21 cellular contexts compared by ENCODE assay signal in genomic region chr21:32381571-32381970, GRCh38. TPM values are rescaled to one million over a fixed set of nuclear protein-coding genes. Genes with fewer than 3 reads are reported as not detected.
DNase-seq lines count a peak whose midpoint lies in the region; ATAC-seq and TF ChIP-seq lines count a peak whose summit lies in the region.
"Had no signal": no experiment of that assay in that cellular context is flagged by ENCODE, and none has a peak within 500 bp of the region (broad histone marks: within the 10 kb centered on the region; RNA-seq: fewer than 3 reads in every experiment).

No MANE protein-coding gene starts in this region.

- no peak overlapping the region for H2AFZ ChIP-seq in osteoblast (ENCODE audit: low read length)
- H2AFZ ChIP-seq in H9 (ENCODE audit: low read length), result no peak overlapping the region

- H3K27ac ChIP-seq in RWPE2 (ENCODE audit: poor library complexity, severe bottlenecking), result peak overlapping the region; percentile 87
- H3K27ac ChIP-seq in coronary artery, result peak overlapping the region; percentile 31 to 56
- peak overlapping the region; percentile 92 for H3K27ac ChIP-seq in osteoblast (ENCODE audit: low read depth, low read length)
- H3K27ac ChIP-seq in uterus, result peak overlapping the region; percentile 92 to 99
- no peak overlapping the region for H3K27ac ChIP-seq in H9 (ENCODE audit: insufficient read length, low read depth, low read length)
- H3K27ac ChIP-seq: psoas muscle had no signal

- no peaks in the 10 kb centered on the region for H3K79me1 ChIP-seq in H9 (ENCODE audit: insufficient read depth, low read depth, low read length, poor library complexity, severe bottlenecking)

- TF ChIP-seq CTCF in RWPE2 (IDR thresholded peaks at IDR 0.05; ENCODE audit: poor library complexity, severe bottlenecking) (no peak), coronary artery (IDR thresholded peaks at IDR 0.05) (no peak), osteoblast (IDR thresholded peaks at IDR 0.05; ENCODE audit: extremely low read depth, low read depth, low read length) (no peak), uterus (IDR thresholded peaks at IDR 0.05) (no peak), H9 (conservative IDR thresholded peaks at IDR 0.05) (no peak)

- no peak overlapping the region for H3T11ph ChIP-seq in H9 (ENCODE audit: low read length)

- H4K8ac ChIP-seq in H9 (replicated peaks; ENCODE audit: insufficient read length, low read depth, low read length), result no peak overlapping the region

- H2BK12ac ChIP-seq in H9 (ENCODE audit: insufficient read length, low read depth, low read length), result no peak overlapping the region

- H3K36me3 Mint-ChIP-seq in H9 (ENCODE audit: insufficient read depth in 1 of 3, low read depth in 3 of 3), result peaks cover 49 to 85% (median 81%) of the 10 kb centered on the region in 3 experiments; a peak in 6 of 7 replicates

- H3K4me2 ChIP-seq in osteoblast (ENCODE audit: insufficient read depth, low read length), result no peak overlapping the region
- no peak overlapping the region for H3K4me2 ChIP-seq in H9 (ENCODE audit: insufficient read depth, insufficient read length, low read length)

- no peak overlapping the region for H3K27ac Mint-ChIP-seq in H9
- H3K27ac Mint-ChIP-seq: activated CD8-positive, alpha-beta memory T cell treated with anti-CD3 and anti-CD28 coated beads, Interleukin-2, amount 10 ng/mL, durations not matched to agents 7 days and 5 days; activated naive CD8-positive, alpha-beta T cell treated with anti-CD3 and anti-CD28 coated beads, Interleukin-2, amount 50 U/mL, for 24 hours; memory B cell; stimulated activated memory B cell treated with anti-CD40 and anti-IgM and Interleukin-4, amounts not matched to agents 10 μg/mL and 1 μg/mL and 100 μg/mL, for 72 hours; type B pancreatic cell had no signal

- no peak overlapping the region for H2BK5ac ChIP-seq in H9 (ENCODE audit: insufficient read length, low read length)

- H2BK20ac ChIP-seq in H9 (ENCODE audit: low read depth, low read length, poor library complexity, severe bottlenecking), result no peak overlapping the region

- no peak overlapping the region for H4K5ac ChIP-seq in H9 (ENCODE audit: insufficient read length, low read depth, low read length)

- H3K27me3 Mint-ChIP-seq in H9 (ENCODE audit: low read depth), result no peaks in the 10 kb centered on the region
- H3K27me3 Mint-ChIP-seq: activated CD8-positive, alpha-beta memory T cell treated with anti-CD3 and anti-CD28 coated beads, Interleukin-2, amount 10 ng/mL, durations not matched to agents 7 days and 5 days; activated naive CD8-positive, alpha-beta T cell treated with anti-CD3 and anti-CD28 coated beads, Interleukin-2, amount 50 U/mL, for 24 hours; IgD-negative memory B cell; memory B cell; stimulated activated memory B cell treated with anti-CD40 and anti-IgM and Interleukin-4, amounts not matched to agents 10 μg/mL and 1 μg/mL and 100 μg/mL, for 72 hours; type B pancreatic cell had no signal

- H4K20me1 ChIP-seq in osteoblast (ENCODE audit: insufficient read depth, low read length) (peaks cover 3% of the 10 kb centered on the region), H9 (ENCODE audit: control insufficient read depth, insufficient read depth, insufficient read length) (no peaks in the 10 kb centered on the region)

- H3K79me2 ChIP-seq in osteoblast (ENCODE audit: insufficient read depth, low read length), result peaks cover 77% of the 10 kb centered on the region
- H3K79me2 ChIP-seq in H9 (ENCODE audit: insufficient read depth, low read length), result peaks cover 4% of the 10 kb centered on the region

- peaks cover 0 to 4% of the 10 kb centered on the region in 2 experiments; a peak in 1 of 4 replicates for H3K4me1 Mint-ChIP-seq in H9

- H3K4me3 ChIP-seq in RWPE2 (ENCODE audit: severe bottlenecking), result no peak overlapping the region
- no peak overlapping the region for H3K4me3 ChIP-seq in coronary artery
- H3K4me3 ChIP-seq in osteoblast (ENCODE audit: insufficient read depth, low read length), result no peak overlapping the region
- H3K4me3 ChIP-seq in uterus, result no peak overlapping the region
- H3K4me3 ChIP-seq: psoas muscle had no signal

- H3K23ac ChIP-seq in H9 (ENCODE audit: insufficient read length, low read depth, low read length), result no peak overlapping the region

- intact Hi-C loops in uterus (cut with DNase I; ENCODE audit: low total_unique reads), result no loop called here

- no peak overlapping the region for H2BK120ac ChIP-seq in H9 (ENCODE audit: low read depth, low read length, poor library complexity, severe bottlenecking)

- no peak overlapping the region for H3K56ac ChIP-seq in H9 (ENCODE audit: insufficient read length, low read depth, low read length)

- H3K27me3 ChIP-seq in RWPE2 (ENCODE audit: insufficient read depth, poor library complexity, severe bottlenecking) (no peaks in the 10 kb centered on the region), osteoblast (ENCODE audit: insufficient read depth, low read length) (no peaks in the 10 kb centered on the region), uterus (no peaks in the 10 kb centered on the region), H9 (ENCODE audit: insufficient read depth, low read length) (no peaks in the 10 kb centered on the region)

- DNase-seq in RWPE2 (ENCODE audit: low spot score) (no peak), coronary artery (ENCODE audit: low spot score) (no peak), osteoblast (ENCODE audit: insufficient read length, low spot score, missing footprints) (no peak), uterus (no peak), H9 (no peak), activated gamma-delta T cell (lab: John Stamatoyannopoulos, UW) (no peak)
- DNase-seq: activated CD4-positive, CD25-positive, alpha-beta regulatory T cell; activated CD8-positive, alpha-beta memory T cell treated with anti-CD3 and anti-CD28 coated beads, Interleukin-2, amount 10 ng/mL, durations not matched to agents 7 days and 5 days; activated naive CD4-positive, alpha-beta T cell; activated naive CD8-positive, alpha-beta T cell treated with anti-CD3 and anti-CD28 coated beads, Interleukin-2, amount 50 U/mL, for 24 hours; activated T-cell treated with anti-CD3 and anti-CD28 coated beads, Interleukin-2, amount 50 U/mL, for 48 hours; C1 segment of cervical spinal cord; DMS53; glutamatergic neuron; psoas muscle; RPMI8226 had no signal

- H3K9me3 ChIP-seq in RWPE2 (ENCODE audit: severe bottlenecking) (no peaks in the 10 kb centered on the region), osteoblast (ENCODE audit: low read depth, low read length) (no peaks in the 10 kb centered on the region), uterus (no peaks in the 10 kb centered on the region), H9 (ENCODE audit: control insufficient read depth, low read depth, low read length) (no peaks in the 10 kb centered on the region)
- H3K9me3 ChIP-seq: psoas muscle had no signal

- no peak overlapping the region for H3K14ac ChIP-seq in H9 (ENCODE audit: insufficient read depth, low read length)

- H3K4me3 Mint-ChIP-seq in H9, result no peak overlapping the region; a peak in 1 of 5 replicates
- H3K4me3 Mint-ChIP-seq: activated CD8-positive, alpha-beta memory T cell treated with anti-CD3 and anti-CD28 coated beads, Interleukin-2, amount 10 ng/mL, durations not matched to agents 7 days and 5 days; activated naive CD8-positive, alpha-beta T cell treated with anti-CD3 and anti-CD28 coated beads, Interleukin-2, amount 50 U/mL, for 24 hours; IgD-negative memory B cell; memory B cell; stimulated activated memory B cell treated with anti-CD40 and anti-IgM and Interleukin-4, amounts not matched to agents 10 μg/mL and 1 μg/mL and 100 μg/mL, for 72 hours; type B pancreatic cell had no signal

- no peak overlapping the region for H4K91ac ChIP-seq in H9 (ENCODE audit: insufficient read length, low read depth, low read length)

- no peak overlapping the region for H3K9ac ChIP-seq in H9 (ENCODE audit: extremely low read depth, insufficient read length, low read length)

- no peak for TF ChIP-seq POLR2A in uterus (IDR thresholded peaks at IDR 0.05)

- H3K4me1 ChIP-seq in RWPE2 (ENCODE audit: insufficient read depth, poor library complexity, severe bottlenecking), result peaks cover 34% of the 10 kb centered on the region
- H3K4me1 ChIP-seq in osteoblast (ENCODE audit: insufficient read depth, low read length), result peaks cover 27% of the 10 kb centered on the region
- no peaks in the 10 kb centered on the region for H3K4me1 ChIP-seq in uterus
- H3K4me1 ChIP-seq in H9 (ENCODE audit: insufficient read depth, low read length), result no peaks in the 10 kb centered on the region

- no peaks in the 10 kb centered on the region for H3K9me3 Mint-ChIP-seq in H9
- H3K9me3 Mint-ChIP-seq: activated naive CD8-positive, alpha-beta T cell treated with anti-CD3 and anti-CD28 coated beads, Interleukin-2, amount 50 U/mL, for 24 hours; IgD-negative memory B cell; memory B cell; stimulated activated memory B cell treated with anti-CD40 and anti-IgM and Interleukin-4, amounts not matched to agents 10 μg/mL and 1 μg/mL and 100 μg/mL, for 72 hours; type B pancreatic cell had no signal

- H3K36me3 ChIP-seq in RWPE2 (ENCODE audit: low read depth) (peaks cover 92% of the 10 kb centered on the region), osteoblast (ENCODE audit: insufficient read depth, low read length) (peaks cover 59% of the 10 kb centered on the region), uterus (no peaks in the 10 kb centered on the region)

- no peak overlapping the region for H3K4ac ChIP-seq in H9 (ENCODE audit: low read depth, low read length)

- no peaks in the 10 kb centered on the region for H3K23me2 ChIP-seq in H9 (ENCODE audit: insufficient read length, low read depth, low read length, poor library complexity, severe bottlenecking)

- H3K18ac ChIP-seq in H9 (ENCODE audit: insufficient read length, low read depth, low read length), result no peak overlapping the region

- ATAC-seq in RWPE2 (ENCODE audit: low read depth) (no peak), GM19455 (IDR thresholded peaks at IDR 0.05; ENCODE audit: unreplicated experiment) (no peak)
- ATAC-seq: activated CD8-positive, alpha-beta memory T cell treated with anti-CD3 and anti-CD28 coated beads, Interleukin-2, amount 10 ng/mL, durations not matched to agents 7 days and 5 days; activated naive CD8-positive, alpha-beta T cell treated with anti-CD3 and anti-CD28 coated beads, Interleukin-2, amount 50 U/mL, for 24 hours; psoas muscle; stimulated activated memory B cell treated with anti-CD40 and anti-IgM and Interleukin-4, amounts not matched to agents 10 μg/mL and 1 μg/mL and 100 μg/mL, for 72 hours had no signal

- H2AK5ac ChIP-seq in H9 (ENCODE audit: insufficient read length, low read length), result no peak overlapping the region

- H2BK15ac ChIP-seq in H9 (ENCODE audit: low read depth, low read length), result no peak overlapping the region

- WGBS in H9 (ENCODE audit: extremely low coverage, insufficient read length, low lambda C conversion rate), result no CpG with 5 or more reads among the region's 6 CpGs

RNA-seq across cellular contexts. Expression of gene URB1, which starts 11.2 kb away (rescaled TPM):
- 15.9 and 21.7 TPM in 2 replicates for total RNA-seq in osteoblast
- total RNA-seq in uterus, result 10 to 100 TPM; 11.8 to 31.0 (median 26.0) TPM
- total RNA-seq in H9 (2021), result 20.4 and 23.5 TPM in 2 replicates

RNA-seq across cellular contexts. Expression of gene EVA1C, which starts 30.9 kb away (rescaled TPM):
- 5.0 and 8.0 TPM in 2 replicates for total RNA-seq in osteoblast
- 100 to 1,000 TPM in 1 of 4 donors, 10 to 100 TPM in 2, 1 to 10 TPM in 1; 8.3 to 105 (median 48.7) TPM for total RNA-seq in uterus
- 0.98 and 1.8 TPM in 2 replicates for total RNA-seq in H9 (2021)
